In the genomic region with DNA sequence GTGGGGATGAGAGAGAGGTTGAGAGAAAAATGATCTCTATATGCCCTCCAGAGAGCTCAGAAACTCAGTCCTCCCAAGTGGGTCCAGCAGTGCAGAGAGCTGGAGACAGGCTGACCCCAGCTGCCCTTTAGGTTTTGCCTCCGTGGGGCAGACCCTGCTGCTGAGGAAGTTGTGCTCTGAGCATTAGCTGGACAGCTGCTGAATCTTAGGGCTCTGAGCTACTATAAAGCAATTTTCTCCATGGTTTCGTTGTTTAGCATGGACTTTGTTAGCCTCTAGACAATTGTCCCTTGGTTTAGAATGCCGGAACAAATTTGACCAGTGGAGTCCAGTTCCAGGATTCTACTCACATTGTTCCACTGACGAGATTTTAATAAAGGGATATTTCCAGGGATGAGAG, we compare ENCODE assay signal across 1 cellular context.
TF ChIP-seq lines count a peak whose summit lies in the region.

No MANE protein-coding gene starts in this region.

TF ChIP-seq in GM12878, 131 proteins besides CTCF, POLR2A, EP300 and RAD21:
- TF ChIP-seq, protein P1, sequence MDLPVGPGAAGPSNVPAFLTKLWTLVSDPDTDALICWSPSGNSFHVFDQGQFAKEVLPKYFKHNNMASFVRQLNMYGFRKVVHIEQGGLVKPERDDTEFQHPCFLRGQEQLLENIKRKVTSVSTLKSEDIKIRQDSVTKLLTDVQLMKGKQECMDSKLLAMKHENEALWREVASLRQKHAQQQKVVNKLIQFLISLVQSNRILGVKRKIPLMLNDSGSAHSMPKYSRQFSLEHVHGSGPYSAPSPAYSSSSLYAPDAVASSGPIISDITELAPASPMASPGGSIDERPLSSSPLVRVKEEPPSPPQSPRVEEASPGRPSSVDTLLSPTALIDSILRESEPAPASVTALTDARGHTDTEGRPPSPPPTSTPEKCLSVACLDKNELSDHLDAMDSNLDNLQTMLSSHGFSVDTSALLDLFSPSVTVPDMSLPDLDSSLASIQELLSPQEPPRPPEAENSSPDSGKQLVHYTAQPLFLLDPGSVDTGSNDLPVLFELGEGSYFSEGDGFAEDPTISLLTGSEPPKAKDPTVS (IDR thresholded peaks at IDR 0.05; ENCODE audit: low read depth, low read length) = no peak
- no peak for TF ChIP-seq STAT3 (IDR thresholded peaks at IDR 0.05; ENCODE audit: low read depth, low read length)
- TF ChIP-seq, protein P2, sequence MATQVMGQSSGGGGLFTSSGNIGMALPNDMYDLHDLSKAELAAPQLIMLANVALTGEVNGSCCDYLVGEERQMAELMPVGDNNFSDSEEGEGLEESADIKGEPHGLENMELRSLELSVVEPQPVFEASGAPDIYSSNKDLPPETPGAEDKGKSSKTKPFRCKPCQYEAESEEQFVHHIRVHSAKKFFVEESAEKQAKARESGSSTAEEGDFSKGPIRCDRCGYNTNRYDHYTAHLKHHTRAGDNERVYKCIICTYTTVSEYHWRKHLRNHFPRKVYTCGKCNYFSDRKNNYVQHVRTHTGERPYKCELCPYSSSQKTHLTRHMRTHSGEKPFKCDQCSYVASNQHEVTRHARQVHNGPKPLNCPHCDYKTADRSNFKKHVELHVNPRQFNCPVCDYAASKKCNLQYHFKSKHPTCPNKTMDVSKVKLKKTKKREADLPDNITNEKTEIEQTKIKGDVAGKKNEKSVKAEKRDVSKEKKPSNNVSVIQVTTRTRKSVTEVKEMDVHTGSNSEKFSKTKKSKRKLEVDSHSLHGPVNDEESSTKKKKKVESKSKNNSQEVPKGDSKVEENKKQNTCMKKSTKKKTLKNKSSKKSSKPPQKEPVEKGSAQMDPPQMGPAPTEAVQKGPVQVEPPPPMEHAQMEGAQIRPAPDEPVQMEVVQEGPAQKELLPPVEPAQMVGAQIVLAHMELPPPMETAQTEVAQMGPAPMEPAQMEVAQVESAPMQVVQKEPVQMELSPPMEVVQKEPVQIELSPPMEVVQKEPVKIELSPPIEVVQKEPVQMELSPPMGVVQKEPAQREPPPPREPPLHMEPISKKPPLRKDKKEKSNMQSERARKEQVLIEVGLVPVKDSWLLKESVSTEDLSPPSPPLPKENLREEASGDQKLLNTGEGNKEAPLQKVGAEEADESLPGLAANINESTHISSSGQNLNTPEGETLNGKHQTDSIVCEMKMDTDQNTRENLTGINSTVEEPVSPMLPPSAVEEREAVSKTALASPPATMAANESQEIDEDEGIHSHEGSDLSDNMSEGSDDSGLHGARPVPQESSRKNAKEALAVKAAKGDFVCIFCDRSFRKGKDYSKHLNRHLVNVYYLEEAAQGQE (IDR thresholded peaks at IDR 0.05; ENCODE audit: low read depth, low read length) = peak; percentile 35; the same call in 1 of the 2 replicates
- TF ChIP-seq CHD2 (IDR thresholded peaks at IDR 0.05; ENCODE audit: borderline replicate concordance, low read depth, low read length) = no peak
- TF ChIP-seq, protein P3, sequence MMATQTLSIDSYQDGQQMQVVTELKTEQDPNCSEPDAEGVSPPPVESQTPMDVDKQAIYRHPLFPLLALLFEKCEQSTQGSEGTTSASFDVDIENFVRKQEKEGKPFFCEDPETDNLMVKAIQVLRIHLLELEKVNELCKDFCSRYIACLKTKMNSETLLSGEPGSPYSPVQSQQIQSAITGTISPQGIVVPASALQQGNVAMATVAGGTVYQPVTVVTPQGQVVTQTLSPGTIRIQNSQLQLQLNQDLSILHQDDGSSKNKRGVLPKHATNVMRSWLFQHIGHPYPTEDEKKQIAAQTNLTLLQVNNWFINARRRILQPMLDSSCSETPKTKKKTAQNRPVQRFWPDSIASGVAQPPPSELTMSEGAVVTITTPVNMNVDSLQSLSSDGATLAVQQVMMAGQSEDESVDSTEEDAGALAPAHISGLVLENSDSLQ (IDR thresholded peaks at IDR 0.05) = no peak
